1 cellular context compared by ENCODE assay signal in the genomic region with DNA sequence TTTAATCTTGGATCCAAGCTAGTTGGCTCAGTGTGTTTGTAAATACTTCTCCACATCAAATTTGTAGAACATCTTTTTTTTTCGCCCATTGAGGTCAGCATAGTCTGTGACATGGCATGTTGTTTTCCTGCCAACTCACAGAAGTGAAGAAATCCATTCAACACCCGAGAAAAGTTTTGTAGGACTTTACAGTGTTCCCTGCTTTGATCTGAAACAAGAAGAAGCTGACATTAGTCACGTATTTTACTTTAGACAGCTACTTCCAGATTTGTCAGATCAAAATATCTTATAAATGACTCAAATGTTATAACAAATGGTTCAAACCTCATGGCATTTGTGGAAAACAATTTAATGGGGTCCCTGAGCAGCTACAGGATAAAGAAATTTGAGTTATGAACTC.
TF ChIP-seq lines count a peak whose summit lies in the region.

No MANE protein-coding gene starts in this region.

TF ChIP-seq in SK-N-SH, 30 proteins besides CTCF, POLR2A, EP300 and RAD21 (continued from another document):
- TF ChIP-seq, protein P1, sequence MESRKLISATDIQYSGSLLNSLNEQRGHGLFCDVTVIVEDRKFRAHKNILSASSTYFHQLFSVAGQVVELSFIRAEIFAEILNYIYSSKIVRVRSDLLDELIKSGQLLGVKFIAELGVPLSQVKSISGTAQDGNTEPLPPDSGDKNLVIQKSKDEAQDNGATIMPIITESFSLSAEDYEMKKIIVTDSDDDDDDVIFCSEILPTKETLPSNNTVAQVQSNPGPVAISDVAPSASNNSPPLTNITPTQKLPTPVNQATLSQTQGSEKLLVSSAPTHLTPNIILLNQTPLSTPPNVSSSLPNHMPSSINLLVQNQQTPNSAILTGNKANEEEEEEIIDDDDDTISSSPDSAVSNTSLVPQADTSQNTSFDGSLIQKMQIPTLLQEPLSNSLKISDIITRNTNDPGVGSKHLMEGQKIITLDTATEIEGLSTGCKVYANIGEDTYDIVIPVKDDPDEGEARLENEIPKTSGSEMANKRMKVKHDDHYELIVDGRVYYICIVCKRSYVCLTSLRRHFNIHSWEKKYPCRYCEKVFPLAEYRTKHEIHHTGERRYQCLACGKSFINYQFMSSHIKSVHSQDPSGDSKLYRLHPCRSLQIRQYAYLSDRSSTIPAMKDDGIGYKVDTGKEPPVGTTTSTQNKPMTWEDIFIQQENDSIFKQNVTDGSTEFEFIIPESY (IDR thresholded peaks at IDR 0.05; ENCODE audit: borderline replicate concordance, low read depth), result no peak
- TF ChIP-seq EZH2phosphoT487 (IDR thresholded peaks at IDR 0.05; ENCODE audit: borderline replicate concordance, low read depth), result no peak
- no peak for TF ChIP-seq GABPA (IDR thresholded peaks at IDR 0.05; ENCODE audit: low read depth)
- no peak for TF ChIP-seq GATA2 (CRISPR knock-in tag; IDR thresholded peaks at IDR 0.05)
